9 cellular contexts compared by ENCODE assay signal in genomic region chr17:32926789-32927188, GRCh38. TPM values are rescaled to one million over a fixed set of nuclear protein-coding genes. Genes with fewer than 3 reads are reported as not detected.
DNase-seq lines count a peak whose midpoint lies in the region; ATAC-seq, FAIRE-seq and TF ChIP-seq lines count a peak whose summit lies in the region.
"Not testable (repeated sequence)": the region's sequence is repeated elsewhere in the genome, so short reads cannot be mapped to it uniquely, and the experiment has no call there.
"Had no signal": no experiment of that assay in that cellular context is flagged by ENCODE, and none has a peak within 500 bp of the region (broad histone marks: within the 10 kb centered on the region; RNA-seq: fewer than 3 reads in every experiment).

No MANE protein-coding gene starts in this region.

- CTCF ChIA-PET in A549 (lab: Yijun Ruan, JAX), result interaction anchor here (0.6 to 2.6 kb wide), 2 partner anchors 9 to 532 kb away, joined by 3 to 9 read pairs; no protein-coding TSS in a partner anchor
- CTCF ChIA-PET in HEK293 (lab: Yijun Ruan, JAX), result interaction anchor here (0.6 kb wide), 1 partner anchor 122 kb away, joined by 3 read pairs; no protein-coding TSS in a partner anchor
- CTCF ChIA-PET in SK-N-SH (lab: Yijun Ruan, JAX), result not testable (repeated sequence)

- H3K9me2 ChIP-seq in SK-N-SH, result not testable (repeated sequence)

- POLR2A ChIA-PET in A549 (lab: Yijun Ruan, JAX); HEK293 (lab: Yijun Ruan, JAX); SK-N-SH (lab: Yijun Ruan, JAX): not testable (repeated sequence)

- not testable (repeated sequence) for H3K36me3 ChIP-seq in HEK293 (ENCODE audit: control insufficient read depth in 2 of 2, insufficient read depth in 1 of 2, low read length in 2 of 2); SK-N-SH (replicated peaks in 1 of 2; ENCODE audit: control insufficient read depth in 1 of 2, insufficient read depth in 2 of 2, low read length in 1 of 2); fibroblast of lung (ENCODE audit: control insufficient read depth, insufficient read depth, low read length); neuron (ENCODE audit: insufficient read depth, low read length); smooth muscle cell (ENCODE audit: low read depth)

- TF ChIP-seq POLR2A in A549 (IDR thresholded peaks at IDR 0.05; ENCODE audit: low read length), result not testable (repeated sequence)

- H3K79me2 ChIP-seq in SK-N-SH (ENCODE audit: insufficient read depth); fibroblast of lung (ENCODE audit: control insufficient read depth, insufficient read depth, low read length): not testable (repeated sequence)
- H3K79me2 ChIP-seq in smooth muscle cell (ENCODE audit: low read depth), result peaks cover 17% of the 10 kb centered on the region

- peak overlapping the region; percentile 98; the same call in 1 of the 2 replicates for H3K9ac ChIP-seq in SK-N-SH
- H3K9ac ChIP-seq in fibroblast of lung (ENCODE audit: insufficient read depth, low read length), result peak overlapping the region; percentile 23
- not testable (repeated sequence) for H3K9ac ChIP-seq in smooth muscle cell (ENCODE audit: low read depth)

- not testable (repeated sequence) for H4K20me1 ChIP-seq in SK-N-SH (ENCODE audit: insufficient read depth); fibroblast of lung (ENCODE audit: control insufficient read depth, extremely low read depth, insufficient read depth, low read length)
- peaks cover 18% of the 10 kb centered on the region for H4K20me1 ChIP-seq in smooth muscle cell (ENCODE audit: low read depth)

- H2AFZ ChIP-seq in SK-N-SH (ENCODE audit: low read depth) (peak overlapping the region; percentile 98; the same call in 1 of the 2 replicates), fibroblast of lung (ENCODE audit: low read length) (peak overlapping the region; percentile 96), smooth muscle cell (ENCODE audit: low read depth) (peak overlapping the region; percentile 92)
- H2AFZ ChIP-seq in neuron (ENCODE audit: low read depth, low read length), result not testable (repeated sequence)

- H3K4me1 ChIP-seq in A549; fibroblast of lung (ENCODE audit: control insufficient read depth, extremely low read depth, insufficient read depth, low read length): not testable (repeated sequence)
- H3K4me1 ChIP-seq in HEK293 (ENCODE audit: control insufficient read depth, insufficient read depth, low read length), result peaks cover 10% of the 10 kb centered on the region
- peaks cover 7 to 12% of the 10 kb centered on the region in 2 experiments; a peak in 2 of 4 replicates for H3K4me1 ChIP-seq in SK-N-SH (ENCODE audit: control insufficient read depth in 1 of 2, insufficient read depth in 2 of 2, low read depth in 1 of 2, low read length in 1 of 2)
- peaks cover 26% of the 10 kb centered on the region for H3K4me1 ChIP-seq in neuron (ENCODE audit: insufficient read depth, low read length)
- peaks cover 11% of the 10 kb centered on the region for H3K4me1 ChIP-seq in smooth muscle cell (ENCODE audit: low read depth)

- not testable (repeated sequence) for TF ChIP-seq EP300 in A549 (IDR thresholded peaks at IDR 0.05); SK-N-SH (IDR thresholded peaks at IDR 0.05; ENCODE audit: borderline replicate concordance in 1 of 2, low read depth in 1 of 2, low read length in 1 of 2)

- not testable (repeated sequence) for H3K4me2 ChIP-seq in A549; fibroblast of lung (ENCODE audit: extremely low read depth, insufficient read depth, low read length)
- H3K4me2 ChIP-seq in SK-N-SH, result peak overlapping the region; percentile 87; the same call in 1 of the 2 replicates
- H3K4me2 ChIP-seq in smooth muscle cell, result peak overlapping the region; percentile 90

- not testable (repeated sequence) for H3F3A ChIP-seq in SK-N-SH (replicated peaks; ENCODE audit: insufficient read depth); smooth muscle cell (ENCODE audit: low read depth)

- DNase-seq in A549 (ENCODE audit: low read depth in 1 of 2, low spot score in 1 of 2); SK-N-SH; caudate nucleus (lab: John Stamatoyannopoulos, UW); fibroblast of lung (ENCODE audit: low read depth in 2 of 2); smooth muscle cell (lab: John Stamatoyannopoulos, UW; ENCODE audit: unreplicated experiment): not testable (repeated sequence)
- DNase-seq in mesenteric fat pad (ENCODE audit: low spot score), result peak; percentile 18

- not testable (repeated sequence) for H3K27me3 ChIP-seq in SK-N-SH (ENCODE audit: insufficient read depth); fibroblast of lung (ENCODE audit: control insufficient read depth, insufficient read depth, low read length); neuron (ENCODE audit: insufficient read depth, low read length); smooth muscle cell (ENCODE audit: low read depth)

- TF ChIP-seq RAD21 in A549 (conservative IDR thresholded peaks at IDR 0.05 in 1 of 2, IDR thresholded peaks at IDR 0.05 in 1 of 2); SK-N-SH (IDR thresholded peaks at IDR 0.05; ENCODE audit: low read length): not testable (repeated sequence)

- H3K27ac ChIP-seq in A549; HEK293 (ENCODE audit: extremely low read depth, low read depth, low read length); SK-N-SH (ENCODE audit: low read depth in 2 of 2, low read length in 1 of 2); fibroblast of lung (ENCODE audit: insufficient read depth, low read length); smooth muscle cell (ENCODE audit: low read depth): not testable (repeated sequence)
- H3K27ac ChIP-seq in caudate nucleus (ENCODE audit: low read depth, low read length), result peak overlapping the region; percentile 89

- 96% methylated on average over 8 of the region's 8 CpGs for WGBS in A549 (ENCODE audit: missing lambda C conversion rate)
- 98% methylated on average over 8 of the region's 8 CpGs for WGBS in SK-N-SH (ENCODE audit: low lambda C conversion rate)
- WGBS in smooth muscle cell (ENCODE audit: low lambda C conversion rate), result 98% methylated on average over 8 of the region's 8 CpGs

- not testable (repeated sequence) for TF ChIP-seq CTCF in A549 (IDR thresholded peaks at IDR 0.05); HEK293 (tag by site-specific recombination; IDR thresholded peaks at IDR 0.05); SK-N-SH (IDR thresholded peaks at IDR 0.05); fibroblast of lung (conservative IDR thresholded peaks at IDR 0.05 in 1 of 2, IDR thresholded peaks at IDR 0.05 in 1 of 2; ENCODE audit: low read depth in 1 of 2, low read length in 2 of 2); smooth muscle cell (IDR thresholded peaks at IDR 0.05; ENCODE audit: borderline replicate concordance, insufficient read depth, poor library complexity, severe bottlenecking)

- FAIRE-seq in A549 (lab: Jason Lieb, UNC), result not testable (repeated sequence)

- not testable (repeated sequence) for ATAC-seq in A549

- H3K4me3 ChIP-seq in A549; HEK293 (ENCODE audit: low read depth, low read length); SK-N-SH (ENCODE audit: low read depth in 2 of 2, low read length in 1 of 2); fibroblast of lung (replicated peaks in 1 of 4; ENCODE audit: control extremely low read depth in 1 of 4, insufficient read depth in 1 of 4, low read depth in 3 of 4, low read length in 4 of 4); smooth muscle cell: not testable (repeated sequence)
- H3K4me3 ChIP-seq in neuron (ENCODE audit: low read length), result peak overlapping the region; percentile 69

- H3K9me3 ChIP-seq in A549; HEK293 (ENCODE audit: control insufficient read depth, insufficient read depth, low read depth, low read length); SK-N-SH; fibroblast of lung (ENCODE audit: control insufficient read depth, insufficient read depth, low read depth, low read length); neuron (ENCODE audit: low read length); smooth muscle cell (replicated peaks; ENCODE audit: low read depth): not testable (repeated sequence)

RNA-seq across cellular contexts. Expression of gene TMEM98, which starts 1.2 kb away (rescaled TPM):
- polyA plus RNA-seq in A549 (2011; rRNA removed), result 61.0 and 72.6 TPM in 2 replicates
- 95.7 and 118 TPM in 2 replicates for polyA plus RNA-seq in A549 (2012; cell fraction: cytosol; rRNA removed)
- 66.6 and 79.4 TPM in 2 replicates for polyA plus RNA-seq in A549 (2012; cell fraction: nucleus; rRNA removed)
- polyA plus RNA-seq in A549 (2017; fragmentation: RNase III; extraction: RNeasy Plus Mini Kit Qiagen cat#74134 plus additional on column Dnase treatment), result 42.2 to 50.0 TPM (median 46.6 TPM) in 3 replicates
- polyA minus RNA-seq in A549 (2011; rRNA and poly(A)+ RNA removed), result 71.5 and 87.1 TPM in 2 replicates
- polyA plus RNA-seq in SK-N-SH (2012; rRNA removed), result 167 and 196 TPM in 2 replicates
- polyA plus RNA-seq in SK-N-SH (2012; cell fraction: cytosol; rRNA removed), result 125 and 153 TPM in 2 replicates
- polyA plus RNA-seq in SK-N-SH (2012; cell fraction: nucleus; rRNA removed), result 133 and 177 TPM in 2 replicates
- total RNA-seq in fibroblast of lung, result 153 and 190 TPM in 2 replicates
- polyA plus RNA-seq in fibroblast of lung, result 172 and 220 TPM in 2 replicates
- 100.0 and 127 TPM in 2 replicates for polyA plus RNA-seq in fibroblast of lung (2012)
- polyA minus RNA-seq in fibroblast of lung (ENCODE audit: low replicate concordance), result 529 and 610 TPM in 2 replicates
- total RNA-seq in mesenteric fat pad, result 19.2 TPM
- total RNA-seq in smooth muscle cell, result 157 and 190 TPM in 2 replicates
- 215 and 222 TPM in 2 replicates for polyA plus RNA-seq in smooth muscle cell
- total RNA-seq: CD4-positive, alpha-beta T cell had no signal

RNA-seq across cellular contexts. Expression of gene MYO1D, which starts 49.9 kb away (rescaled TPM):
- polyA plus RNA-seq in A549 (2011; rRNA removed), result 4.2 and 5.6 TPM in 2 replicates
- polyA plus RNA-seq in A549 (2012; cell fraction: cytosol; rRNA removed), result 1.1 TPM in 2 replicates
- 1.5 and 1.7 TPM in 2 replicates for polyA plus RNA-seq in A549 (2012; cell fraction: nucleus; rRNA removed)
- polyA plus RNA-seq in A549 (2017; fragmentation: RNase III; extraction: RNeasy Plus Mini Kit Qiagen cat#74134 plus additional on column Dnase treatment), result 2.3 to 2.8 TPM (median 2.8 TPM) in 3 replicates
- 5.8 and 9.5 TPM in 2 replicates for polyA minus RNA-seq in A549 (2011; rRNA and poly(A)+ RNA removed)
- 20.4 and 29.7 TPM in 2 replicates for polyA plus RNA-seq in SK-N-SH (2012; rRNA removed)
- polyA plus RNA-seq in SK-N-SH (2012; cell fraction: cytosol; rRNA removed), result 28.7 and 32.0 TPM in 2 replicates
- polyA plus RNA-seq in SK-N-SH (2012; cell fraction: nucleus; rRNA removed), result 23.0 and 34.5 TPM in 2 replicates
- 32.1 and 46.6 TPM in 2 replicates for total RNA-seq in fibroblast of lung
- 11.2 and 35.0 TPM in 2 replicates for polyA plus RNA-seq in fibroblast of lung
- 6.1 and 20.4 TPM in 2 replicates for polyA plus RNA-seq in fibroblast of lung (2012)
- polyA minus RNA-seq in fibroblast of lung (ENCODE audit: low replicate concordance), result 3.6 and 39.6 TPM in 2 replicates
- total RNA-seq in mesenteric fat pad, result 36.0 TPM
- total RNA-seq in smooth muscle cell, result 26.9 and 35.7 TPM in 2 replicates
- 13.9 and 20.7 TPM in 2 replicates for polyA plus RNA-seq in smooth muscle cell
